Comparison of ENCODE assay signal across 28 cellular contexts in the genomic region with DNA sequence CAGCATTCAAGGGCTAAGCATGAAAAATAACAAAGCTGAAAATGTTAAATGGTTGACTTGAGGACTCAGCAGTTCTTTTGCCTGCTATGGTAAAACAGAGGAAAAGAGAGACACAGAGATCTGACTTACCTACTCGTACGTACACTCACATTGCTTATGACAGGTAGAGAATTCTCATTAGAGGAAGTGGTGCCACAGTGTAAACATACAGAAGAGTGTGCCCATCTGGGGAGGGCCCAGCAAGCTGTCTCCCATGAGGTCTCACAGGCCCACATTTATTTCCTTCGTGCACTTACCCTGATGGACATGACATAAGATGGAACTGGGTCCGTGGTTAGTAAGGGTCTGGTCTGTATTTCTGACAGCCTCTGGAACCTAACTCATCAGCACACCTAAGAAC.
"Had no signal": no experiment of that assay in that cellular context is flagged by ENCODE, and none has a peak within 500 bp of the region (broad histone marks: within the 10 kb centered on the region; RNA-seq: fewer than 3 reads in every experiment).

No MANE protein-coding gene starts in this region.

- DNase-seq: activated CD4-positive, alpha-beta T cell treated with anti-CD3 and anti-CD28 coated beads, Interleukin-2, amount 10 ng/mL, durations not matched to agents 24 days and 14 days; activated CD4-positive, alpha-beta T cell treated with anti-CD3 and anti-CD28 coated beads, Interleukin-2, amount 50 U/mL, for 4 hours; activated CD8-positive, alpha-beta T cell treated with anti-CD3 and anti-CD28 coated beads for 36 hours; activated effector memory CD4-positive, alpha-beta T cell treated with anti-CD3 and anti-CD28 coated beads, Interleukin-2, amount 50 U/mL, for 16 hours; activated naive CD4-positive, alpha-beta T cell; activated naive CD4-positive, alpha-beta T cell treated with anti-CD3 and anti-CD28 coated beads, Interleukin-2, amount 50 U/mL, for 16 hours; activated naive CD8-positive, alpha-beta T cell treated with anti-CD3 and anti-CD28 coated beads for 36 hours; activated T-cell treated with anti-CD3 and anti-CD28 coated beads, Interleukin-2, amount 50 U/mL, for 1 hour; activated T-cell treated with anti-CD3 and anti-CD28 coated beads, Interleukin-2, amount 50 U/mL, for 72 hours; amniotic stem cell; aorta; brain microvascular endothelial cell; central memory CD4-positive, alpha-beta T cell; NCI-H1092 treated with DMSO at 0.1 percent for 48 hours; NCI-H146; NCI-H187; NCI-H2029 treated with DMSO at 0.1 percent for 48 hours; NCI-H2107; NCI-H226; NCI-H446 treated with DMSO at 0.1 percent for 48 hours; NCI-H526; NCI-H774; PC-3; Peyer's patch; RPMI8226; SHP77 treated with DMSO at 0.1 percent for 48 hours; SK-N-SH had no signal

- ATAC-seq: activated CD8-positive, alpha-beta T cell treated with anti-CD3 and anti-CD28 coated beads for 36 hours; activated T-cell treated with anti-CD3 and anti-CD28 coated beads, Interleukin-2, amount 50 U/mL, for 72 hours; activated T-helper 17 cell treated with anti-CD3 and anti-CD28 coated beads, Interleukin-2, amount 50 U/mL, for 72 hours; PC-3 had no signal
